3 cellular contexts compared by ENCODE assay signal in genomic region chr3:53763353-53763752, GRCh38.
TF ChIP-seq lines count a peak whose summit lies in the region.

No MANE protein-coding gene starts in this region.

TF ChIP-seq in HCT116, 20 proteins besides CTCF, POLR2A, EP300 and RAD21:
- TF ChIP-seq SRF (IDR thresholded peaks at IDR 0.05; ENCODE audit: low read depth) (no peak), EZH2 (IDR thresholded peaks at IDR 0.05) (no peak), TCF7L2 (IDR thresholded peaks at IDR 0.05; ENCODE audit: borderline replicate concordance, extremely low read depth, insufficient read depth, insufficient read length) (no peak), JUND (IDR thresholded peaks at IDR 0.05) (no peak), EZH2phosphoT487 (IDR thresholded peaks at IDR 0.05; ENCODE audit: borderline replicate concordance) (no peak)

TF ChIP-seq in H1, 55 proteins besides CTCF, POLR2A, EP300 and RAD21:
- TF ChIP-seq TCF12 (IDR thresholded peaks at IDR 0.05; ENCODE audit: low read depth, low read length) (no peak), CEBPB (IDR thresholded peaks at IDR 0.05; ENCODE audit: low read depth, low read length) (no peak)

TF ChIP-seq in HEK293T, 16 proteins besides CTCF, POLR2A, EP300 and RAD21:
- TF ChIP-seq FOXK2 (IDR thresholded peaks at IDR 0.05) (no peak), SUZ12 (IDR thresholded peaks at IDR 0.05) (no peak), ARNT (IDR thresholded peaks at IDR 0.05) (no peak), ZNF384 (IDR thresholded peaks at IDR 0.05) (no peak), L3MBTL2 (conservative IDR thresholded peaks at IDR 0.05) (no peak), FOXM1 (IDR thresholded peaks at IDR 0.05; ENCODE audit: borderline replicate concordance) (no peak), TARDBP (IDR thresholded peaks at IDR 0.05) (no peak), SP1 (IDR thresholded peaks at IDR 0.05) (no peak), HDGF (IDR thresholded peaks at IDR 0.05; ENCODE audit: borderline replicate concordance) (no peak), NFRKB (IDR thresholded peaks at IDR 0.05) (no peak), BHLHE40 (IDR thresholded peaks at IDR 0.05; ENCODE audit: borderline replicate concordance) (no peak), PKNOX1 (IDR thresholded peaks at IDR 0.05) (no peak)
